Comparison of ENCODE assay signal across 17 cellular contexts in the genomic region with DNA sequence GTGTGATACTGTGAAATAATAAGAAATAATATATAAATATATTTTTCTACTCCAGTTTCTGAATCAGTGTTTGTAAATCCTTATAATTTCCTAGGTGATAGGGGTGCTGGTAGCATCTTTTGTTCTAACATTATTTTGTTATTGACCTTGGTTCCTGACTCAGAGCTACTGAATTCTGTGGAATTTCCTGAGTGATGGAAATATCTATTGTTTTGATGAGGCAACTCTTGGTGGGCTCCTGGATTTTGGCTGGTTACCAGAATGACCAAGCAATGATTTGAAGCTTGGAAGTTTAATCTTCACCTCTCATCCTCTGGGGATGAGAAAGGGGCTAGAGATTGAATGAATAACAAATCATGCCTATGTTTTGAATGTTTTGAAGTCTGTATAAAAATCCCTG.
DNase-seq lines count a peak whose midpoint lies in the region; ATAC-seq and TF ChIP-seq lines count a peak whose summit lies in the region.
"Had no signal": no experiment of that assay in that cellular context is flagged by ENCODE, and none has a peak within 500 bp of the region (broad histone marks: within the 10 kb centered on the region; RNA-seq: fewer than 3 reads in every experiment).

No MANE protein-coding gene starts in this region.

- intact Hi-C loops in thyroid gland (cut with DNase I), result no loop called here

- H3K36me3 ChIP-seq in MG63 (no peaks in the 10 kb centered on the region), thyroid gland (no peaks in the 10 kb centered on the region)
- H3K36me3 ChIP-seq: upper lobe of right lung had no signal

- no peaks in the 10 kb centered on the region for H3K9me3 Mint-ChIP-seq in chondrocyte (ENCODE audit: low read depth)

- TF ChIP-seq CTCF in AG10803 (conservative IDR thresholded peaks at IDR 0.05; ENCODE audit: low read length) (no peak), chondrocyte (IDR thresholded peaks at IDR 0.05) (no peak), thyroid gland (IDR thresholded peaks at IDR 0.05) (no peak)

- H3K4me1 ChIP-seq in thyroid gland, result no peaks in the 10 kb centered on the region
- H3K4me1 ChIP-seq: parathyroid adenoma, upper lobe of right lung had no signal

- H3K4me3 ChIP-seq in AG10803 (ENCODE audit: low read length) (no peak overlapping the region), MG63 (no peak overlapping the region), thyroid gland (replicated peaks in 1 of 3) (no peak overlapping the region)
- H3K4me3 ChIP-seq: upper lobe of right lung had no signal

- DNase-seq in AG10803 (ENCODE audit: low read depth) (peak; percentile 73), MG63 (peak; percentile 44), chondrocyte (ENCODE audit: low spot score) (no peak), kidney tubule cell (ENCODE audit: low spot score) (peak; percentile 77), thyroid gland (no peak), germinal center (ENCODE audit: low spot score) (no peak)
- DNase-seq: activated CD4-positive, alpha-beta T cell treated with anti-CD3 and anti-CD28 coated beads, Interleukin-2, amount 50 U/mL, for 48 hours; AML-193; hippocampal formation; NCI-H2029; NCI-H510A; stimulated activated naive CD8-positive, alpha-beta T cell treated with anti-CD3 and anti-CD28 coated beads, Interleukin-15, Interleukin-2, amounts not matched to agents 100 U/mL and 50 U/mL, for 24 hours; upper lobe of right lung had no signal

- H3K27me3 Mint-ChIP-seq in chondrocyte (ENCODE audit: low read depth), result no peaks in the 10 kb centered on the region

- ATAC-seq in GM18498 (IDR thresholded peaks at IDR 0.05; ENCODE audit: unreplicated experiment) (no peak), HG02970 (IDR thresholded peaks at IDR 0.05; ENCODE audit: low FRiP score, unreplicated experiment) (no peak)
- ATAC-seq: left lobe of liver; stimulated activated naive CD8-positive, alpha-beta T cell treated with anti-CD3 and anti-CD28 coated beads, Interleukin-15, Interleukin-2, amounts not matched to agents 100 U/mL and 50 U/mL, for 24 hours; upper lobe of right lung had no signal

- H3K9me3 ChIP-seq in MG63, result no peaks in the 10 kb centered on the region
- H3K9me3 ChIP-seq in thyroid gland, result no peaks in the 10 kb centered on the region
- H3K9me3 ChIP-seq: upper lobe of right lung had no signal

- H3K27ac ChIP-seq in thyroid gland, result no peak overlapping the region
- H3K27ac ChIP-seq: parathyroid adenoma, upper lobe of right lung had no signal

- peaks cover 89% of the 10 kb centered on the region for H3K4me1 Mint-ChIP-seq in chondrocyte (ENCODE audit: low read depth)

- H3K27me3 ChIP-seq in MG63 (no peaks in the 10 kb centered on the region), thyroid gland (no peaks in the 10 kb centered on the region)
- H3K27me3 ChIP-seq: upper lobe of right lung had no signal

- no peak for TF ChIP-seq POLR2A in thyroid gland (IDR thresholded peaks at IDR 0.05)

- peaks cover 7% of the 10 kb centered on the region for H3K36me3 Mint-ChIP-seq in chondrocyte (ENCODE audit: low read depth)

- no peak overlapping the region for H3K4me3 Mint-ChIP-seq in chondrocyte (ENCODE audit: unreplicated experiment)

- H3K27ac Mint-ChIP-seq in chondrocyte (ENCODE audit: unreplicated experiment), result peak overlapping the region; percentile 17

Comparison
In these comparisons a context has a peak if more than half of its experiments do, and no peak if none do; other contexts are left out.
1. DNase-seq: peak in AG10803 (single experiment), MG63 (single experiment) and kidney tubule cell (single experiment); none in chondrocyte (single experiment), thyroid gland (0 of 2) and germinal center (single experiment).